In the genomic region with DNA sequence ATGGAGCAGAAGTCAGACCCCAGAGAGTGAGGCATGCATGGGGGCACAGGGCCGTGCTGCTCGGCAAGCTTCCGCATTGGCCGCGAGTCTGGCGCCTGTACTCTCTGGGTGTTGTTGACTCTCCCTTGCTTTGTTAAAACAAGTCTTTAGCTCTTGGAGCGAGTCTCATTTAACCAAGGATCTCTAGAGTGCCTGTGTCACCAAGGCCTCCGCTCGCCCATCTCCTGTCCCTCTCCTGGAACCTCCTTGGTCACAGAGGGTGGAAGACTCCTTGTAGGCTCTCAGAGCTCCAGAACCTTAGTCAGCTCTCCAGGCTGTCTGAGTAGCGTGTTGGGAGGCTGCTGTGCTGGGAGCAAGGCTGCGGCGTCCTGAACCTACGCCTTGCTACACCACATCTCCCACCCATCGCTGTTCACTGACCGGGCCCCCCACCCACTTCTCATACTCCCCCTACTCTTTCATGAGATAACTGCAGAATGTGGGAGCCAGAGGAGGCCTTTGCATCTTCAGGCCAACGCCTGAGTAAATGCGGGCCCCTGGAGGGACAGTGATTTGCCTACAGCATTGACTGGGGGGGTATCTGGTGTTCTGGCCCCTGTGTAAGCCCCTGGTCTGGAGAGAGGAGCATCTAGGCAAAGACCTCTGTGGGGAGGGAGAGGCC, we compare ENCODE assay signal across 30 cellular contexts.
"Had no signal": no experiment of that assay in that cellular context is flagged by ENCODE, and none has a peak within 500 bp of the region (broad histone marks: within the 10 kb centered on the region; RNA-seq: fewer than 3 reads in every experiment).

No MANE protein-coding gene starts in this region.

- FAIRE-seq: astrocyte had no signal

- H3K36me3 ChIP-seq: SJSA1 had no signal

- H3K4me1 Mint-ChIP-seq: activated naive CD8-positive, alpha-beta T cell treated with anti-CD3 and anti-CD28 coated beads, Interleukin-2, amount 50 U/mL, for 24 hours; brain had no signal

- ATAC-seq: activated CD8-positive, alpha-beta T cell treated with anti-CD3 and anti-CD28 coated beads, Interleukin-2, amount 10 ng/mL, durations not matched to agents 7 days and 5 days; activated naive CD4-positive, alpha-beta T cell treated with anti-CD3 and anti-CD28 coated beads, Interleukin-2, amount 50 U/mL, for 72 hours; activated naive CD8-positive, alpha-beta T cell treated with anti-CD3 and anti-CD28 coated beads, Interleukin-2, amount 50 U/mL, for 24 hours; Panc1; SK-N-SH treated with all-trans-retinoic acid at 6 μM for 48 hours; WTC11 had no signal

- H3K27ac Mint-ChIP-seq: activated CD8-positive, alpha-beta T cell treated with anti-CD3 and anti-CD28 coated beads, Interleukin-2, amount 10 ng/mL, durations not matched to agents 7 days and 5 days; activated naive CD8-positive, alpha-beta T cell treated with anti-CD3 and anti-CD28 coated beads, Interleukin-2, amount 50 U/mL, for 24 hours; brain; WTC11 had no signal

- DNase-seq: activated CD4-positive, alpha-beta T cell treated with anti-CD3 and anti-CD28 coated beads for 48 hours; activated CD4-positive, alpha-beta T cell treated with anti-CD3 and anti-CD28 coated beads, Interleukin-2, amount 50 U/mL, for 4 hours; activated CD4-positive, CD25-positive, alpha-beta regulatory T cell treated with anti-CD3 and anti-CD28 coated beads, Interleukin-2, amount 50 U/mL, for 72 hours; activated CD8-positive, alpha-beta memory T cell treated with anti-CD3 and anti-CD28 coated beads, Interleukin-2, amount 50 U/mL, for 48 hours; activated CD8-positive, alpha-beta T cell treated with anti-CD3 and anti-CD28 coated beads, Interleukin-2, amount 10 ng/mL, durations not matched to agents 7 days and 5 days; activated naive CD4-positive, alpha-beta T cell; activated naive CD8-positive, alpha-beta T cell treated with anti-CD3 and anti-CD28 coated beads, Interleukin-2, amount 50 U/mL, for 24 hours; activated T-cell treated with anti-CD3 and anti-CD28 coated beads, Interleukin-2, amount 50 U/mL, for 1 hour; amniotic stem cell; MM.1S; NCI-H1105 treated with DMSO at 0.1 percent for 48 hours; NCI-H1436 treated with DMSO at 0.1 percent for 48 hours; NCI-H187; NCI-H2081; NCI-H2171; NCI-H2227 treated with DMSO at 0.1 percent for 48 hours; NCI-H446 treated with DMSO at 0.1 percent for 48 hours; NCI-H526; NK-92 treated with Interleukin-12 subunit alpha and Interleukin-12 subunit beta, amount 100 ng/mL, for 24 hours; OCI-M1; RPMI8226; SHP77; SW 1271 had no signal

- H3K4me3 ChIP-seq: SJSA1 had no signal

- H3K4me3 Mint-ChIP-seq: activated CD8-positive, alpha-beta T cell treated with anti-CD3 and anti-CD28 coated beads, Interleukin-2, amount 10 ng/mL, durations not matched to agents 7 days and 5 days; activated naive CD8-positive, alpha-beta T cell treated with anti-CD3 and anti-CD28 coated beads, Interleukin-2, amount 50 U/mL, for 24 hours; brain; WTC11 had no signal

- H3K9me3 ChIP-seq: SJSA1 had no signal

- H3K27ac ChIP-seq: SJSA1 had no signal

- H3K4me1 ChIP-seq: SJSA1 had no signal

- H3K9me3 Mint-ChIP-seq: activated naive CD4-positive, alpha-beta T cell treated with anti-CD3 and anti-CD28 coated beads, Interleukin-2, amount 50 U/mL, for 72 hours; activated naive CD8-positive, alpha-beta T cell treated with anti-CD3 and anti-CD28 coated beads, Interleukin-2, amount 50 U/mL, for 24 hours; brain; WTC11 had no signal

- H3K36me3 Mint-ChIP-seq: activated naive CD4-positive, alpha-beta T cell treated with anti-CD3 and anti-CD28 coated beads, Interleukin-2, amount 50 U/mL, for 72 hours; brain; WTC11 had no signal
